In genomic region chr10:114561008-114561523, GRCh38 we compare ENCODE assay signal across 24 cellular contexts.
"Had no signal": no experiment of that assay in that cellular context is flagged by ENCODE, and none has a peak within 500 bp of the region (broad histone marks: within the 10 kb centered on the region; RNA-seq: fewer than 3 reads in every experiment).

No MANE protein-coding gene starts in this region.

- H3K27ac ChIP-seq: brain microvascular endothelial cell, neutrophil, ovary, transverse colon had no signal

- FAIRE-seq: endothelial cell of umbilical vein had no signal

- ATAC-seq: activated CD8-positive, alpha-beta T cell treated with anti-CD3 and anti-CD28 coated beads, Interleukin-2, amount 10 ng/mL, durations not matched to agents 7 days and 5 days; esophagus mucosa; natural killer cell treated with Interleukin-12 subunit alpha and Interleukin-12 subunit beta and Interleukin-15 and Interleukin-18, amount 100 ng/mL, for 72 hours; stimulated activated naive B cell treated with anti-CD40 and anti-IgM and Interleukin-4, amounts not matched to agents 10 μg/mL and 1 μg/mL and 100 μg/mL, for 72 hours had no signal

- H3K36me3 ChIP-seq: brain microvascular endothelial cell, neutrophil, ovary, transverse colon had no signal

- DNase-seq: activated CD4-positive, alpha-beta T cell treated with anti-CD3 and anti-CD28 coated beads for 1 hour; activated CD4-positive, alpha-beta T cell treated with anti-CD3 and anti-CD28 coated beads, Interleukin-2, amount 50 U/mL, for 1 hour; activated CD8-positive, alpha-beta T cell treated with anti-CD3 and anti-CD28 coated beads, Interleukin-2, amount 10 ng/mL, durations not matched to agents 7 days and 5 days; activated gamma-delta T cell treated with Interleukin-2 at 50 U/mL for 16 hours; activated T-cell treated with anti-CD3 and anti-CD28 coated beads, Interleukin-2, amount 50 U/mL, for 1 hour; anterior cingulate cortex; brain microvascular endothelial cell; central memory CD4-positive, alpha-beta T cell; dermis blood vessel endothelial cell; effector memory CD4-positive, alpha-beta T cell; foreskin melanocyte; glutamatergic neuron; hypothalamus; midbrain; ovary; stimulated activated CD4-positive, alpha-beta T cell treated with anti-CD3 and anti-CD28 coated beads, Interleukin-2, amount 100 ng/mL, for 48 hours; stimulated activated CD8-positive, alpha-beta memory T cell treated with anti-CD3 and anti-CD28 coated beads, Interleukin-4, amount 100 ng/mL, for 48 hours; stimulated activated naive B cell treated with anti-CD40 and anti-IgM and Interleukin-4, amounts not matched to agents 10 μg/mL and 1 μg/mL and 100 μg/mL, for 72 hours; T-helper 9 cell; transverse colon had no signal

- H3K9me3 ChIP-seq: neutrophil, ovary, transverse colon had no signal

- H3K27me3 ChIP-seq: brain microvascular endothelial cell, neutrophil, ovary, transverse colon had no signal

- H3K4me3 ChIP-seq: ovary, transverse colon had no signal
